In the genomic region with DNA sequence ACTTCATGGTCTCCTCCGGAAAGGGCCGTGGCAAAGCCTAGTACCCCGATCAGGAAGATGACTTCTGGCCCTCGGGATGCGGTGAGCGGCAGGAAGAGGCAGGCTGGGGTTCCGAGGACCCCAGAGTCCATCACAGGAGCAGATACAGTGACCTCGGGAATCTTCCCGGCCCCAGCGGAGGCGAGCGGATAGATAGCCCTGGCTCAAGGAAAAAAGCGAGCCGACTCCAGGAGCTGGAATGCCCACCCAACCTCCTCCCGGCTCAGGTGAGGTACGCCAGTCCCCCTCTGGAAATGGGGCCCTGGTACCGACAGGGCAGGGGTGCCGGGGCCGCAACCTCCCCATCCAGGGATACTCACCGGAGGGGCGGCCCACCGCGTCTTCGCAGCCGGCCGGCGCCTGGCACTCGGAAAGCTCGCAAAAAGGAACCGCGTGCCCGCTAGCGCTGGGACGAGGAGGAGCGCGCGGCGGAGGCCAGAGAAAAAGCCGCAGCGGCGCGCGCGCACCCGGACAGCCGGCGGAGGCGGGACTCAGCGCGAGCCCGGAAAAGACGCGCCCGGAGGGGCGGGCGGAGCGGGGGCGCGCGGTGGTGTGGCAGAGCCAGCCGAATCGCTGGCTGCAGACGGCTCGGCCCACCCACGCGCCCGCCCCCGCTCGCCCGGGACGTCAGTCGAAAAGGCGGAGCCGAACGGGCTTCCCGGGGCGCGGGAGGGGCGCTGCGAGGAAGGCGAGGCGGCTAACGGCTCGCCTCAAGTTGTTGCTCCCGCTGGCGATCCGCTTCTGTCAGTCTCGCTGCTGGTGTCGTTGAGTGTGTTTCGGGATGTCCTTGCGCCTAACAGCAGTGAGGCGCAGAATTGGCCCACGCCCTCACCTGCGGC, we compare ENCODE assay signal across 8 cellular contexts. TPM values are rescaled to one million over a fixed set of nuclear protein-coding genes. Genes with fewer than 3 reads are reported as not detected.
DNase-seq lines count a peak whose midpoint lies in the region; ATAC-seq and TF ChIP-seq lines count a peak whose summit lies in the region.

Gene ACSL4, minus strand, starts transcription at position 478 of the 878 bp plus-strand sequence. CDS start 49,894 bp downstream, outside the sequence.

- H3K36me3 Mint-ChIP-seq in activated T-cell treated with anti-CD3 and anti-CD28 coated beads, Interleukin-2, amount 50 U/mL, for 72 hours (ENCODE audit: insufficient read depth in 2 of 2) = peaks cover 5 to 12% of the 10 kb centered on the region in 2 donors

- no peaks in the 10 kb centered on the region for H3K9me3 Mint-ChIP-seq in activated T-cell treated with anti-CD3 and anti-CD28 coated beads, Interleukin-2, amount 50 U/mL, for 72 hours

- H3K27ac Mint-ChIP-seq in activated T-cell treated with anti-CD3 and anti-CD28 coated beads, Interleukin-2, amount 50 U/mL, for 72 hours = peak within 1 kb of the TSS; percentile 99

- intact Hi-C loops in esophagus muscularis mucosa (cut with DNase I) = no loop called here

- peak within 1 kb of the TSS; percentile 82 to 89 (median 88) for H3K27ac ChIP-seq in esophagus muscularis mucosa (replicated peaks in 1 of 4)

- peak; percentile 73 for ATAC-seq in GM21619 (IDR thresholded peaks at IDR 0.05; ENCODE audit: unreplicated experiment)
- ATAC-seq in activated T-cell treated with anti-CD3 and anti-CD28 coated beads, Interleukin-2, amount 50 U/mL, for 72 hours (replicated peaks in 1 of 2) = peak; percentile 87 to 88

- peaks cover 0 to 3% (median 0%) of the 10 kb centered on the region in 4 donors for H3K27me3 ChIP-seq in esophagus muscularis mucosa

- TF ChIP-seq EP300 in esophagus muscularis mucosa (IDR thresholded peaks at IDR 0.05) = no peak

- DNase-seq in DMS114 treated with DMSO at 0.1 percent for 48 hours (lab: John Stamatoyannopoulos, UW; ENCODE audit: unreplicated experiment) (peak; percentile 77), KG1 (lab: John Stamatoyannopoulos, UW) (peak; percentile 7), RKO (ENCODE audit: low spot score) (peak; percentile 80), esophagus muscularis mucosa (ENCODE audit: extremely low spot score) (peak; percentile 92), myocyte (ENCODE audit: low read depth) (peak; percentile 83)
- DNase-seq in activated T-cell treated with anti-CD3 and anti-CD28 coated beads, Interleukin-2, amount 50 U/mL, for 72 hours = peak; percentile 88 to 89
- peak; percentile 76 to 90 for DNase-seq in stimulated activated CD8-positive, alpha-beta memory T cell treated with anti-CD3 and anti-CD28 coated beads, Interleukin-7, amount 100 ng/mL, for 4 hours (ENCODE audit: low read depth in 2 of 2)

- no peak for TF ChIP-seq CTCF in esophagus muscularis mucosa (IDR thresholded peaks at IDR 0.05)

- H3K4me1 Mint-ChIP-seq in activated T-cell treated with anti-CD3 and anti-CD28 coated beads, Interleukin-2, amount 50 U/mL, for 72 hours (ENCODE audit: low read depth) = peaks cover 31% of the 10 kb centered on the region

- 36% methylated on average over 38 of the region's 94 CpGs for WGBS in esophagus muscularis mucosa

- no peaks in the 10 kb centered on the region for H3K9me3 ChIP-seq in esophagus muscularis mucosa

- H3K4me1 ChIP-seq in esophagus muscularis mucosa = peaks cover 0 to 19% (median 5%) of the 10 kb centered on the region in 4 donors

- H3K4me3 Mint-ChIP-seq in activated T-cell treated with anti-CD3 and anti-CD28 coated beads, Interleukin-2, amount 50 U/mL, for 72 hours = peak within 1 kb of the TSS; percentile 97

- TF ChIP-seq POLR2A in esophagus muscularis mucosa (IDR thresholded peaks at IDR 0.05; ENCODE audit: low read depth) = peak; percentile 16

- H3K36me3 ChIP-seq in esophagus muscularis mucosa = no peaks in the 10 kb centered on the region

- H3K4me3 ChIP-seq in esophagus muscularis mucosa = peak within 1 kb of the TSS; percentile 71 to 83 (median 78)

- peaks cover 12% of the 10 kb centered on the region for H3K27me3 Mint-ChIP-seq in activated T-cell treated with anti-CD3 and anti-CD28 coated beads, Interleukin-2, amount 50 U/mL, for 72 hours (ENCODE audit: low read depth)

RNA-seq across cellular contexts. Expression of gene ACSL4, which starts in this region (rescaled TPM):
- total RNA-seq in activated T-cell treated with anti-CD3 and anti-CD28 coated beads, Interleukin-2, amount 50 U/mL, for 72 hours = 10 to 100 TPM; 44.3 to 48.1 TPM
- total RNA-seq in esophagus muscularis mucosa = 10 to 100 TPM; 34.9 to 61.5 (median 47.9) TPM
- 139 and 151 TPM in 2 replicates for total RNA-seq in myocyte
- 34.7 TPM for polyA plus RNA-seq in myocyte (2012)

Comparison
In these comparisons a context has a peak if more than half of its experiments do, and no peak if none do; other contexts are left out.
1. Peak in every context shown above with its lines: DNase-seq, ATAC-seq, H3K4me3 ChIP-seq and H3K27ac ChIP-seq.
2. DNase-seq: peak in every context shown above with its lines; median percentile 92 in esophagus muscularis mucosa; 88 in activated T-cell treated with anti-CD3 and anti-CD28 coated beads, Interleukin-2, amount 50 U/mL, for 72 hours; 83 in myocyte; 83 in stimulated activated CD8-positive, alpha-beta memory T cell treated with anti-CD3 and anti-CD28 coated beads, Interleukin-7, amount 100 ng/mL, for 4 hours; 80 in RKO; 77 in DMS114 treated with DMSO at 0.1 percent for 48 hours; 7 in KG1.